Comparison of ENCODE assay signal across 1 cellular context in genomic region chr17:82470065-82470464, GRCh38.
TF ChIP-seq lines count a peak whose summit lies in the region.

No MANE protein-coding gene starts in this region.

TF ChIP-seq in WTC11, 78 proteins besides CTCF, POLR2A, EP300 and RAD21 (continued from another document):
- TF ChIP-seq ARID4B (CRISPR knock-in tag; IDR thresholded peaks at IDR 0.05; ENCODE audit: borderline replicate concordance) (no peak), CBFB (CRISPR knock-in tag; IDR thresholded peaks at IDR 0.05; ENCODE audit: low read depth) (no peak), GABPB1 (CRISPR knock-in tag; IDR thresholded peaks at IDR 0.05) (no peak), NFYB (CRISPR knock-in tag; conservative IDR thresholded peaks at IDR 0.05; ENCODE audit: low read depth) (no peak), ZNF121 (CRISPR knock-in tag; IDR thresholded peaks at IDR 0.05) (no peak), ERG (CRISPR knock-in tag; IDR thresholded peaks at IDR 0.05) (no peak), FOXP1 (CRISPR knock-in tag; IDR thresholded peaks at IDR 0.05; ENCODE audit: borderline replicate concordance) (no peak), ZNF317 (CRISPR knock-in tag; IDR thresholded peaks at IDR 0.05; ENCODE audit: borderline replicate concordance, low read depth) (no peak), E2F5 (CRISPR knock-in tag; IDR thresholded peaks at IDR 0.05) (no peak), ZNF219 (CRISPR knock-in tag; IDR thresholded peaks at IDR 0.05; ENCODE audit: borderline replicate concordance) (no peak), SMAD3 (CRISPR knock-in tag; IDR thresholded peaks at IDR 0.05; ENCODE audit: borderline replicate concordance) (no peak)
- TF ChIP-seq, protein P1, sequence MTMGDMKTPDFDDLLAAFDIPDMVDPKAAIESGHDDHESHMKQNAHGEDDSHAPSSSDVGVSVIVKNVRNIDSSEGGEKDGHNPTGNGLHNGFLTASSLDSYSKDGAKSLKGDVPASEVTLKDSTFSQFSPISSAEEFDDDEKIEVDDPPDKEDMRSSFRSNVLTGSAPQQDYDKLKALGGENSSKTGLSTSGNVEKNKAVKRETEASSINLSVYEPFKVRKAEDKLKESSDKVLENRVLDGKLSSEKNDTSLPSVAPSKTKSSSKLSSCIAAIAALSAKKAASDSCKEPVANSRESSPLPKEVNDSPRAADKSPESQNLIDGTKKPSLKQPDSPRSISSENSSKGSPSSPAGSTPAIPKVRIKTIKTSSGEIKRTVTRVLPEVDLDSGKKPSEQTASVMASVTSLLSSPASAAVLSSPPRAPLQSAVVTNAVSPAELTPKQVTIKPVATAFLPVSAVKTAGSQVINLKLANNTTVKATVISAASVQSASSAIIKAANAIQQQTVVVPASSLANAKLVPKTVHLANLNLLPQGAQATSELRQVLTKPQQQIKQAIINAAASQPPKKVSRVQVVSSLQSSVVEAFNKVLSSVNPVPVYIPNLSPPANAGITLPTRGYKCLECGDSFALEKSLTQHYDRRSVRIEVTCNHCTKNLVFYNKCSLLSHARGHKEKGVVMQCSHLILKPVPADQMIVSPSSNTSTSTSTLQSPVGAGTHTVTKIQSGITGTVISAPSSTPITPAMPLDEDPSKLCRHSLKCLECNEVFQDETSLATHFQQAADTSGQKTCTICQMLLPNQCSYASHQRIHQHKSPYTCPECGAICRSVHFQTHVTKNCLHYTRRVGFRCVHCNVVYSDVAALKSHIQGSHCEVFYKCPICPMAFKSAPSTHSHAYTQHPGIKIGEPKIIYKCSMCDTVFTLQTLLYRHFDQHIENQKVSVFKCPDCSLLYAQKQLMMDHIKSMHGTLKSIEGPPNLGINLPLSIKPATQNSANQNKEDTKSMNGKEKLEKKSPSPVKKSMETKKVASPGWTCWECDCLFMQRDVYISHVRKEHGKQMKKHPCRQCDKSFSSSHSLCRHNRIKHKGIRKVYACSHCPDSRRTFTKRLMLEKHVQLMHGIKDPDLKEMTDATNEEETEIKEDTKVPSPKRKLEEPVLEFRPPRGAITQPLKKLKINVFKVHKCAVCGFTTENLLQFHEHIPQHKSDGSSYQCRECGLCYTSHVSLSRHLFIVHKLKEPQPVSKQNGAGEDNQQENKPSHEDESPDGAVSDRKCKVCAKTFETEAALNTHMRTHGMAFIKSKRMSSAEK (CRISPR knock-in tag; IDR thresholded peaks at IDR 0.05; ENCODE audit: borderline replicate concordance): no peak
TF ChIP-seq in WTC11: peak in this region for 0.
